In the genomic region with DNA sequence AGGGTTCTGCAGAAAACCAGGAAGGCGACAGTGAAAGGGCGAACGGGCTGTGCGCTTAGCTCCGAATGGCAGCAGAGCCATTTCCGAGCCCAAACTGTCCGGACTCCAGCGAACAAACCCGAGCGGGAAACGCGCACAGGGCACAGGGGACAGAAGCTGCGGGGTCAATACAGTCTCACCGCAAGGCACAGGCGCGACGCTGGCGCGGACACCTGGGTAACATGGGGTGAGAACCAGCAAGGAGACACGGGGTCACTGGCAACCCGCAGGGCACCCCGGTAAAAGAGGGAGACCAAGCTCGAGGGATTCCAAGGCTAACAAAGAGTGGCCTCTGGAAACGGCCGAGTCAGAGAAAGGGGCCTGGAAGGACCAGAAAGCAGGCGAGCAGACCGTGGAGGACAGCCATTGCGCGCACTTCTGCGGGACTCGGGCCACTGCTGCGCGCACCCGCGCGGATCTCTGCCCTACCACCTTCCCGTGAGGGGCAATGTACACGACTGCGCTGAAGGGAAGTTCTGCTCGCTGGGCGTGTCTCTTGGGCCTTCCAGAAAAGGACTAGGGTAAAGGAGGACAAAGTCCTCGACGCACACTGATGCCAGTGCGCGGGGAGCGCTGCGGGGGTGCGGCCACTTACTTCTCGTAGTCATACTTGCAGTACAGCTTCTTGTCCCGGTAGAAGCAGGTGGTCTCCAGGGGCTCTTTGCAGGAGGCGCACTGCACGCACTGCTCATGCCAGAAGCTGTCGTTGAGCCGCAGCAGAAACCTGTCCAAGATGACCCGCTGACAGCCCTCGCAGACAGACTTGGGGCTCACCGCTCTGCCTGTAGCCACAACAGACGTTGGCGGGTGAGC, we compare ENCODE assay signal across 1 cellular context.
TF ChIP-seq lines count a peak whose summit lies in the region.

No MANE protein-coding gene starts in this region.

TF ChIP-seq in GM23338, 12 proteins besides CTCF, POLR2A, EP300 and RAD21 (continued from another document):
- TF ChIP-seq, protein P1, sequence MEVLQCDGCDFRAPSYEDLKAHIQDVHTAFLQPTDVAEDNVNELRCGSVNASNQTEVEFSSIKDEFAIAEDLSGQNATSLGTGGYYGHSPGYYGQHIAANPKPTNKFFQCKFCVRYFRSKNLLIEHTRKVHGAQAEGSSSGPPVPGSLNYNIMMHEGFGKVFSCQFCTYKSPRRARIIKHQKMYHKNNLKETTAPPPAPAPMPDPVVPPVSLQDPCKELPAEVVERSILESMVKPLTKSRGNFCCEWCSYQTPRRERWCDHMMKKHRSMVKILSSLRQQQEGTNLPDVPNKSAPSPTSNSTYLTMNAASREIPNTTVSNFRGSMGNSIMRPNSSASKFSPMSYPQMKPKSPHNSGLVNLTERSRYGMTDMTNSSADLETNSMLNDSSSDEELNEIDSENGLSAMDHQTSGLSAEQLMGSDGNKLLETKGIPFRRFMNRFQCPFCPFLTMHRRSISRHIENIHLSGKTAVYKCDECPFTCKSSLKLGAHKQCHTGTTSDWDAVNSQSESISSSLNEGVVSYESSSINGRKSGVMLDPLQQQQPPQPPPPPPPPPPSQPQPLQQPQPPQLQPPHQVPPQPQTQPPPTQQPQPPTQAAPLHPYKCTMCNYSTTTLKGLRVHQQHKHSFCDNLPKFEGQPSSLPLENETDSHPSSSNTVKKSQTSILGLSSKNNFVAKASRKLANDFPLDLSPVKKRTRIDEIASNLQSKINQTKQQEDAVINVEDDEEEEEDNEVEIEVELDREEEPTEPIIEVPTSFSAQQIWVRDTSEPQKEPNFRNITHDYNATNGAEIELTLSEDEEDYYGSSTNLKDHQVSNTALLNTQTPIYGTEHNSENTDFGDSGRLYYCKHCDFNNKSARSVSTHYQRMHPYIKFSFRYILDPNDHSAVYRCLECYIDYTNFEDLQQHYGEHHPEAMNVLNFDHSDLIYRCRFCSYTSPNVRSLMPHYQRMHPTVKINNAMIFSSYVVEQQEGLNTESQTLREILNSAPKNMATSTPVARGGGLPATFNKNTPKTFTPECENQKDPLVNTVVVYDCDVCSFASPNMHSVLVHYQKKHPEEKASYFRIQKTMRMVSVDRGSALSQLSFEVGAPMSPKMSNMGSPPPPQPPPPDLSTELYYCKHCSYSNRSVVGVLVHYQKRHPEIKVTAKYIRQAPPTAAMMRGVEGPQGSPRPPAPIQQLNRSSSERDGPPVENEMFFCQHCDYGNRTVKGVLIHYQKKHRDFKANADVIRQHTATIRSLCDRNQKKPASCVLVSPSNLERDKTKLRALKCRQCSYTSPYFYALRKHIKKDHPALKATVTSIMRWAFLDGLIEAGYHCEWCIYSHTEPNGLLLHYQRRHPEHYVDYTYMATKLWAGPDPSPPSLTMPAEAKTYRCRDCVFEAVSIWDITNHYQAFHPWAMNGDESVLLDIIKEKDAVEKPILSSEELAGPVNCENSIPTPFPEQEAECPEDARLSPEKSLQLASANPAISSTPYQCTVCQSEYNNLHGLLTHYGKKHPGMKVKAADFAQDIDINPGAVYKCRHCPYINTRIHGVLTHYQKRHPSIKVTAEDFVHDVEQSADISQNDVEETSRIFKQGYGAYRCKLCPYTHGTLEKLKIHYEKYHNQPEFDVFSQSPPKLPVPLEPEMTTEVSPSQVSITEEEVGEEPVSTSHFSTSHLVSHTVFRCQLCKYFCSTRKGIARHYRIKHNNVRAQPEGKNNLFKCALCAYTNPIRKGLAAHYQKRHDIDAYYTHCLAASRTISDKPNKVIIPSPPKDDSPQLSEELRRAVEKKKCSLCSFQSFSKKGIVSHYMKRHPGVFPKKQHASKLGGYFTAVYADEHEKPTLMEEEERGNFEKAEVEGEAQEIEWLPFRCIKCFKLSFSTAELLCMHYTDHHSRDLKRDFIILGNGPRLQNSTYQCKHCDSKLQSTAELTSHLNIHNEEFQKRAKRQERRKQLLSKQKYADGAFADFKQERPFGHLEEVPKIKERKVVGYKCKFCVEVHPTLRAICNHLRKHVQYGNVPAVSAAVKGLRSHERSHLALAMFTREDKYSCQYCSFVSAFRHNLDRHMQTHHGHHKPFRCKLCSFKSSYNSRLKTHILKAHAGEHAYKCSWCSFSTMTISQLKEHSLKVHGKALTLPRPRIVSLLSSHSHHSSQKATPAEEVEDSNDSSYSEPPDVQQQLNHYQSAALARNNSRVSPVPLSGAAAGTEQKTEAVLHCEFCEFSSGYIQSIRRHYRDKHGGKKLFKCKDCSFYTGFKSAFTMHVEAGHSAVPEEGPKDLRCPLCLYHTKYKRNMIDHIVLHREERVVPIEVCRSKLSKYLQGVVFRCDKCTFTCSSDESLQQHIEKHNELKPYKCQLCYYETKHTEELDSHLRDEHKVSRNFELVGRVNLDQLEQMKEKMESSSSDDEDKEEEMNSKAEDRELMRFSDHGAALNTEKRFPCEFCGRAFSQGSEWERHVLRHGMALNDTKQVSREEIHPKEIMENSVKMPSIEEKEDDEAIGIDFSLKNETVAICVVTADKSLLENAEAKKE (CRISPR knock-in tag; IDR thresholded peaks at IDR 0.05), result no peak
- TF ChIP-seq EZH2 (IDR thresholded peaks at IDR 0.05; ENCODE audit: low read depth, unreplicated experiment) (peak; percentile 89), EZH2phosphoT487 (IDR thresholded peaks at IDR 0.05; ENCODE audit: unreplicated experiment) (peak; percentile 81)
